ENCODE assay signal across 1 cellular context in genomic region chr1:46411010-46411405, GRCh38.
TF ChIP-seq lines count a peak whose summit lies in the region.

No MANE protein-coding gene starts in this region.

TF ChIP-seq in HEK293, 187 proteins besides CTCF, POLR2A, EP300 and RAD21:
- TF ChIP-seq ZNF600 (tag by site-specific recombination; IDR thresholded peaks at IDR 0.05) = no peak
- TF ChIP-seq ZNF2 (tag by site-specific recombination; IDR thresholded peaks at IDR 0.05) = peak; percentile 96
TF ChIP-seq in HEK293: peak in this region for 1.
